19 cellular contexts compared by ENCODE assay signal in the genomic region with DNA sequence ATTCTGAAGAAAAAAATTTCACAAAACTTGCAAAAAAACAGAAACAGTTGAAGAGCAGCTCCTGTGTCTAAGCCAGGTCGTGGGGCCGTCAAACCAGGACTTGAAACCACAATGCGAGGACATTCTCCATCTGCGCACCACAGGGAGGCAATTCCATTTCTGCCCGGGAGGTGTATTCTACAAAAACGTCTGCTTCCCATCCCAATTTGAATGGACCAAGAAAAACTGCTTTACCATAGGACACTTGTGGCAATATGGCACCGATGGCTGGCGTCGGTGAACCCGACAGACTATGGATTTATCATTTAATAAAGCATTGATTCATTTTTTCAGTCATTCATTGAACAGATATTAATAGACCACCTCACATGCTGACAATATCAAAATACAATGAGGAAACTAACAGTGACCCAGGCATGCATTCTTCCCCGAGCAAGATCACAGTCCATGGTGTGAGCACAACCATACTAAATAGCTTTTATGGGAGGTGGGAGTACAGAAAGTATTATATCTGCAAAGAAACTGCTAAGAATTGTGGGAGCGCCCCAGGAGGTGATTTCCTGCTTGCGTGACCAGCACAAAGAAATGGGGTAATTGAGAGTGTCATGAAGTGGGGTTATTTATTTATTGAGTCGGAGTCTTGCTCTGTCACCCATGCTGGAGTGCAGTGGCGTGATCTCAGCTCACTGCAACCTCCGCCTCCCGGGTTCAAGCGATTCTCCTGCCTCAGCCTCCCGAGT. TPM values are rescaled to one million over a fixed set of nuclear protein-coding genes. Genes with fewer than 3 reads are reported as not detected.
"Had no signal": no experiment of that assay in that cellular context is flagged by ENCODE, and none has a peak within 500 bp of the region (broad histone marks: within the 10 kb centered on the region; RNA-seq: fewer than 3 reads in every experiment).

No MANE protein-coding gene starts in this region.

- H3K27me3 ChIP-seq: colonic mucosa, thyroid gland, upper lobe of left lung, uterus had no signal

- ATAC-seq: foreskin keratinocyte, lower lobe of right lung had no signal

- H3K4me3 Mint-ChIP-seq: immature natural killer cell; memory B cell; mesothelial cell of epicardium; natural killer cell treated with Interleukin-12 subunit alpha and Interleukin-12 subunit beta and Interleukin-15 and Interleukin-18, amount 100 ng/mL, for 72 hours had no signal

- H3K36me3 ChIP-seq: colonic mucosa, left ventricle myocardium inferior, lower lobe of right lung, suprapubic skin, thyroid gland, upper lobe of left lung, uterus had no signal

- H3K4me1 ChIP-seq: colonic mucosa, foreskin keratinocyte, left ventricle myocardium inferior, lower lobe of right lung, suprapubic skin, thyroid gland, upper lobe of left lung, uterus had no signal

- H3K36me3 Mint-ChIP-seq: immature natural killer cell; mesothelial cell of epicardium; natural killer cell treated with Interleukin-12 subunit alpha and Interleukin-12 subunit beta and Interleukin-15 and Interleukin-18, amount 100 ng/mL, for 72 hours had no signal

- H3K9me3 Mint-ChIP-seq: immature natural killer cell; memory B cell; mesothelial cell of epicardium; natural killer cell treated with Interleukin-12 subunit alpha and Interleukin-12 subunit beta and Interleukin-15 and Interleukin-18, amount 100 ng/mL, for 72 hours had no signal

- H3K9me3 ChIP-seq: colonic mucosa, left ventricle myocardium inferior, lower lobe of right lung, suprapubic skin, thyroid gland, upper lobe of left lung, uterus had no signal

- H3K4me3 ChIP-seq: colonic mucosa, left ventricle myocardium inferior, lower lobe of right lung, suprapubic skin, thyroid gland, upper lobe of left lung, uterus had no signal

- H3K4me1 Mint-ChIP-seq: mesothelial cell of epicardium had no signal

- H3K27ac Mint-ChIP-seq: immature natural killer cell; memory B cell; mesothelial cell of epicardium; natural killer cell treated with Interleukin-12 subunit alpha and Interleukin-12 subunit beta and Interleukin-15 and Interleukin-18, amount 100 ng/mL, for 72 hours had no signal

- H3K27ac ChIP-seq: colonic mucosa, foreskin keratinocyte, left ventricle myocardium inferior, lower lobe of right lung, suprapubic skin, thyroid gland, upper lobe of left lung, uterus had no signal

- DNase-seq: colonic mucosa; dermis blood vessel endothelial cell; foreskin keratinocyte; immature natural killer cell; left ventricle myocardium inferior; lower lobe of right lung; occipital lobe; small intestine; stimulated activated CD4-positive, alpha-beta T cell treated with anti-CD3 and anti-CD28 coated beads, Interleukin-12 subunit alpha, Interleukin-12 subunit beta, amount 100 ng/mL, for 4 hours; stimulated activated naive CD4-positive, alpha-beta T cell treated with Interleukin-2 at 50 U/mL for 16 hours; thyroid gland; upper lobe of left lung; uterus had no signal

- H3K27me3 Mint-ChIP-seq: memory B cell; natural killer cell treated with Interleukin-12 subunit alpha and Interleukin-12 subunit beta and Interleukin-15 and Interleukin-18, amount 100 ng/mL, for 72 hours had no signal

RNA-seq across cellular contexts. Expression of a gene that starts 10.5 kb away (rescaled TPM):
- total RNA-seq: dermis blood vessel endothelial cell, epithelial cell of proximal tubule, foreskin keratinocyte, pulmonary artery endothelial cell had no signal
